ENCODE assay signal across 8 cellular contexts in the genomic region with DNA sequence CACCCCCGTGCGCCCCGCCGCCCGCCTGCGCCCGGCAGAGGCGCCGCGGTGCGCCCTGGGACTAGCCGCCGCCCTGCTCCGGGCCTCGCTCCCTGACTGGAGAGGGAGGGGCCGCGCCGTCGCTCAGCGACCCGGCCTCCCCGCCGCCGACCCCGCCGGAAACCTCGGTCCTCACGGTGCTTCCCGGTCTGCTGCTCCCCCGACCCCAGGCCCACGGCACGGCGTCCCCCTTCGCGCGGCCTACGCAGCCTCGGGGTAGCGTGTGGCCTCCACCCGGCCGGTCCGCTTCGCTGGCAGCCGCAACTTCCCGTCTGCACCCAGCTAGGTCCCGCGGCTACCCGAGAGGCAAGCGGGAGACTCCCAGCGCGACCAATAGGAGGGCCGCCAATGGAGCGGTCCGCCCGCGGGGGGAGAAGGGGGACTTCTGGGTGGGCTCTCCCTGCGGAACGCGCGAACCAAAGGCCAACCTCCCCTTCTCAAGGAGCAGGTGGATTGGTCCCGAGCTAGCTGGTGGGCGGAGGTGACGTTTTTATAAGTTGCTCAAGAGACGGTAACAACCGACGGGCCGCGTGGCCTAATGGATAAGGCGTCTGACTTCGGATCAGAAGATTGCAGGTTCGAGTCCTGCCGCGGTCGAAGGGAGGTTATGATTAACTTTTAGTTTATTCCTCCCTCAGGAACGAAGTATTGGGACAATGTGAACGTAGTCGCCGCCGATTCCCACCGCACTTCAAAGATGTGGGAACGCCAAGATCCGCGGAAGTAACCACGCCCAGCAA. TPM values are rescaled to one million over a fixed set of nuclear protein-coding genes. Genes with fewer than 3 reads are reported as not detected.
A peak's percentile ranks its signal among the peaks of the same experiment; 100 is the strongest.
DNase-seq lines count a peak whose midpoint lies in the region; ATAC-seq and TF ChIP-seq lines count a peak whose summit lies in the region.

Gene POLG (minus strand): TSS at position 315 of the 779 bp plus-strand sequence. CDS start 1,070 bp downstream, outside the sequence.

- H3K4me1 ChIP-seq in Panc1 (ENCODE audit: control insufficient read depth, insufficient read depth, low read length) (peaks cover 32% of the 10 kb centered on the region), mucosa of rectum (ENCODE audit: control insufficient read depth in 2 of 2, insufficient read depth in 2 of 2, low read length in 2 of 2) (peaks cover 38 to 47% of the 10 kb centered on the region in 2 donors)

- POLR2A ChIA-PET in Panc1 (lab: Charles Lee), result interaction anchor here (0.7 kb wide), 1 partner anchor 37 kb away, joined by 3 read pairs; no protein-coding TSS in a partner anchor

- H3K27ac ChIP-seq in Panc1 (ENCODE audit: low read length) (peak within 1 kb of the TSS; percentile 93), mucosa of rectum (ENCODE audit: low read depth in 2 of 2, low read length in 2 of 2) (peak within 1 kb of the TSS; percentile 96 to 97)

- H3K9ac ChIP-seq in mucosa of rectum (ENCODE audit: low read depth in 1 of 2, low read length in 2 of 2), result peak within 1 kb of the TSS; percentile 83 to 89

- H3K36me3 ChIP-seq in Panc1 (ENCODE audit: control insufficient read depth, insufficient read depth, low read length), result peaks cover 33% of the 10 kb centered on the region
- H3K36me3 ChIP-seq in mucosa of rectum (ENCODE audit: control insufficient read depth in 2 of 2, insufficient read depth in 2 of 2, low read length in 2 of 2), result peaks cover 21 to 29% of the 10 kb centered on the region in 2 donors

- intact Hi-C loops in Panc1 (cut with micrococcal nuclease; ENCODE audit: unreplicated experiment), result no loop called here

- peak; percentile 92 for ATAC-seq in GM21723 (IDR thresholded peaks at IDR 0.05; ENCODE audit: unreplicated experiment)
- peak; percentile 95 for ATAC-seq in Panc1
- ATAC-seq in activated T-cell treated with anti-CD3 and anti-CD28 coated beads, Interleukin-2, amount 50 U/mL, for 4 hours, result peak; percentile 92 to 93

- no peaks in the 10 kb centered on the region for H3K9me3 Mint-ChIP-seq in activated T-cell treated with anti-CD3 and anti-CD28 coated beads, Interleukin-2, amount 50 U/mL, for 4 hours

- H3K4me3 ChIP-seq in Panc1 (ENCODE audit: low read depth in 2 of 2, low read length in 2 of 2) (peak within 1 kb of the TSS; percentile 95 to 96), mucosa of rectum (ENCODE audit: low read length in 2 of 2) (peak within 1 kb of the TSS; percentile 86 to 93)

- CTCF ChIA-PET in Panc1 (lab: Charles Lee), result interaction anchor here (0.5 to 0.8 kb wide), 2 partner anchors 22 to 94 kb away, joined by 4 to 10 read pairs; no protein-coding TSS in a partner anchor

- peak; percentile 98 for DNase-seq in DMS53 (lab: John Stamatoyannopoulos, UW)
- peak; percentile 98 for DNase-seq in KG1 (lab: John Stamatoyannopoulos, UW)
- peak; percentile 97 for DNase-seq in Panc1 (ENCODE audit: low read depth, low spot score)
- DNase-seq in activated T-cell treated with anti-CD3 and anti-CD28 coated beads, Interleukin-2, amount 50 U/mL, for 4 hours, result peak; percentile 99
- DNase-seq in erythroblast (lab: John Stamatoyannopoulos, UW), result peak; percentile 99
- DNase-seq in stimulated activated CD8-positive, alpha-beta memory T cell treated with anti-CD3 and anti-CD28 coated beads, Interleukin-4, amount 100 ng/mL, for 48 hours, result peak; percentile 99

- TF ChIP-seq POLR2A in erythroblast (IDR thresholded peaks at IDR 0.05; ENCODE audit: low read length), result peak; percentile 94

- H3K27me3 ChIP-seq in Panc1 (ENCODE audit: control insufficient read depth, insufficient read depth, low read length) (no peaks in the 10 kb centered on the region), mucosa of rectum (ENCODE audit: control insufficient read depth in 2 of 2, insufficient read depth in 2 of 2, low read length in 2 of 2) (no peaks in the 10 kb centered on the region)

- TF ChIP-seq CTCF in Panc1 (IDR thresholded peaks at IDR 0.05), result no peak

- H3K9me3 ChIP-seq in Panc1 (ENCODE audit: control insufficient read depth, insufficient read depth, low read depth, low read length), result no peaks in the 10 kb centered on the region
- no peaks in the 10 kb centered on the region for H3K9me3 ChIP-seq in mucosa of rectum (ENCODE audit: control insufficient read depth in 2 of 2, low read length in 2 of 2)

- H3K36me3 Mint-ChIP-seq in activated T-cell treated with anti-CD3 and anti-CD28 coated beads, Interleukin-2, amount 50 U/mL, for 4 hours (ENCODE audit: insufficient read depth), result peaks cover 26% of the 10 kb centered on the region

- H3K4me3 Mint-ChIP-seq in activated T-cell treated with anti-CD3 and anti-CD28 coated beads, Interleukin-2, amount 50 U/mL, for 4 hours, result peak within 1 kb of the TSS; percentile 82

- peaks cover 4% of the 10 kb centered on the region for H3K27me3 Mint-ChIP-seq in activated T-cell treated with anti-CD3 and anti-CD28 coated beads, Interleukin-2, amount 50 U/mL, for 4 hours (ENCODE audit: low read depth)

- in situ Hi-C loops in Panc1 (cut with HindIII; ENCODE audit: low pct_unique_long_range_greater_than_20kb, low sequenced_read_pairs), result no loop called here

- BruUV-seq in Panc1 (replicated peaks; lab: Mats Ljungman, UMichigan), result no TSS peak

- peaks cover 47% of the 10 kb centered on the region for H3K4me1 Mint-ChIP-seq in activated T-cell treated with anti-CD3 and anti-CD28 coated beads, Interleukin-2, amount 50 U/mL, for 4 hours (ENCODE audit: low read depth)

RNA-seq across cellular contexts. Expression of gene POLG, which starts in this region (rescaled TPM):
- 95.2 TPM for total RNA-seq in Panc1 (2021; ENCODE audit: unreplicated experiment)
- 84.2 TPM for polyA plus RNA-seq in Panc1 (2012; ENCODE audit: insufficient read length)
- total RNA-seq in activated T-cell treated with anti-CD3 and anti-CD28 coated beads, Interleukin-2, amount 50 U/mL, for 4 hours, result 100 to 1,000 TPM; 119 to 142 (median 119) TPM

Comparison
In these comparisons a context has a peak if more than half of its experiments do, and no peak if none do; other contexts are left out.
1. Peak in every context shown above with its lines: DNase-seq, ATAC-seq, H3K4me3 ChIP-seq and H3K27ac ChIP-seq.